In genomic region chr16:75319513-75320401, GRCh38 we compare ENCODE assay signal across 8 cellular contexts.
DNase-seq lines count a peak whose midpoint lies in the region; ATAC-seq, FAIRE-seq and TF ChIP-seq lines count a peak whose summit lies in the region.

No MANE protein-coding gene starts in this region.

- H3K27ac ChIP-seq in colonic mucosa = peak overlapping the region; percentile 12
- no peak overlapping the region for H3K27ac ChIP-seq in prostate gland

- H3K27me3 ChIP-seq in colonic mucosa (no peaks in the 10 kb centered on the region), prostate gland (replicated peaks; ENCODE audit: insufficient read depth) (no peaks in the 10 kb centered on the region)

- H3K9me3 ChIP-seq in colonic mucosa = no peaks in the 10 kb centered on the region
- no peaks in the 10 kb centered on the region for H3K9me3 ChIP-seq in prostate gland

- H3K4me1 ChIP-seq in colonic mucosa (no peaks in the 10 kb centered on the region), prostate gland (replicated peaks) (peaks cover 3% of the 10 kb centered on the region)

- TF ChIP-seq CTCF in colonic mucosa (IDR thresholded peaks at IDR 0.05) (no peak), prostate gland (IDR thresholded peaks at IDR 0.05) (no peak)

- TF ChIP-seq POLR2A in GM12891 (IDR thresholded peaks at IDR 0.05; ENCODE audit: low read depth, low read length) (no peak), prostate gland (IDR thresholded peaks at IDR 0.05) (no peak)

- H3K9ac ChIP-seq in colonic mucosa (ENCODE audit: low read depth in 2 of 2, low read length in 2 of 2) = no peak overlapping the region

- ATAC-seq in GM21737 (IDR thresholded peaks at IDR 0.05; ENCODE audit: unreplicated experiment) = peak; percentile 84
- peak; percentile 73 for ATAC-seq in stimulated activated naive CD8-positive, alpha-beta T cell treated with anti-CD3 and anti-CD28 coated beads, Interleukin-15, Interleukin-2, amounts not matched to agents 100 U/mL and 50 U/mL, for 24 hours

- H3K36me3 ChIP-seq in colonic mucosa (no peaks in the 10 kb centered on the region), prostate gland (no peaks in the 10 kb centered on the region)

- 60% methylated on average over 13 of the region's 13 CpGs for WGBS in prostate gland

- H3K4me3 ChIP-seq in colonic mucosa (no peak overlapping the region), prostate gland (no peak overlapping the region)

- no peak for DNase-seq in GM12891 (ENCODE audit: insufficient read length, low spot score)
- DNase-seq in LHCN-M2 (ENCODE audit: low read depth) = peak; percentile 91
- no peak for DNase-seq in colonic mucosa
- DNase-seq in stimulated activated naive CD8-positive, alpha-beta T cell treated with anti-CD3 and anti-CD28 coated beads, Interleukin-15, Interleukin-2, amounts not matched to agents 100 U/mL and 50 U/mL, for 24 hours = no peak
- DNase-seq in stimulated activated naive CD4-positive, alpha-beta T cell treated with Interleukin-2 at 50 U/mL for 16 hours (lab: John Stamatoyannopoulos, UW) = no peak
- DNase-seq in prostate gland (ENCODE audit: low spot score) = no peak
- no peak for DNase-seq in activated gamma-delta T cell treated with Interleukin-2 at 50 U/mL for 16 hours

- FAIRE-seq in GM12891 (lab: Jason Lieb, UNC) = peak; percentile 92

- intact Hi-C loops in colonic mucosa (cut with DNase I) (no loop called here), prostate gland (cut with DNase I) (no loop called here)

TF ChIP-seq in GM12891, 5 proteins besides CTCF, POLR2A, EP300 and RAD21:
- TF ChIP-seq TAF1 (IDR thresholded peaks at IDR 0.05; ENCODE audit: low read depth, low read length) (no peak), SPI1 (IDR thresholded peaks at IDR 0.05; ENCODE audit: low read depth, low read length) (no peak), PAX5 (IDR thresholded peaks at IDR 0.05; ENCODE audit: insufficient read depth, low read length, severe bottlenecking) (no peak)
TF ChIP-seq in GM12891: peak in this region for 0.
